In genomic region chr9:136949239-136949816, GRCh38 we compare ENCODE assay signal across 7 cellular contexts. TPM values are rescaled to one million over a fixed set of nuclear protein-coding genes. Genes with fewer than 3 reads are reported as not detected.
DNase-seq lines count a peak whose midpoint lies in the region; ATAC-seq and TF ChIP-seq lines count a peak whose summit lies in the region.

No MANE protein-coding gene starts in this region.

- H4K5ac ChIP-seq in IMR-90 (ENCODE audit: low read depth, low read length), result no peak overlapping the region

- no peaks in the 10 kb centered on the region for H3K27me3 Mint-ChIP-seq in activated T-helper 2 cell treated with anti-CD3 and anti-CD28 coated beads, Interferon-gamma antibody, Interleukin-2, Interleukin-4, amounts not matched to agents 10 μg/mL and 5 μg/mL and 100 μg/mL, durations not matched to agents 14 hours and 24 hours and 36 hours (ENCODE audit: low read depth)
- peaks cover 6% of the 10 kb centered on the region for H3K27me3 Mint-ChIP-seq in endothelial cell (ENCODE audit: unreplicated experiment)

- H2AK9ac ChIP-seq in IMR-90 (replicated peaks; ENCODE audit: low read depth, low read length, poor library complexity), result peak overlapping the region; percentile 58

- peak overlapping the region; percentile 71 for H3K27ac Mint-ChIP-seq in activated T-helper 2 cell treated with anti-CD3 and anti-CD28 coated beads, Interferon-gamma antibody, Interleukin-2, Interleukin-4, amounts not matched to agents 10 μg/mL and 5 μg/mL and 100 μg/mL, durations not matched to agents 14 hours and 24 hours and 36 hours
- H3K27ac Mint-ChIP-seq in endothelial cell (ENCODE audit: unreplicated experiment), result no peak overlapping the region

- H2BK20ac ChIP-seq in IMR-90 (ENCODE audit: low read depth, low read length), result no peak overlapping the region

- no peaks in the 10 kb centered on the region; the same call in 1 of the 2 replicates for H3K4me1 ChIP-seq in IMR-90 (ENCODE audit: control insufficient read depth, insufficient read depth, low read length)
- peaks cover 0 to 37% (median 19%) of the 10 kb centered on the region in 5 donors for H3K4me1 ChIP-seq in subcutaneous abdominal adipose tissue (ENCODE audit: control insufficient read depth in 5 of 5, insufficient read depth in 5 of 5, low read length in 5 of 5)

- no peaks in the 10 kb centered on the region for H3K9me3 Mint-ChIP-seq in activated T-helper 2 cell treated with anti-CD3 and anti-CD28 coated beads, Interferon-gamma antibody, Interleukin-2, Interleukin-4, amounts not matched to agents 10 μg/mL and 5 μg/mL and 100 μg/mL, durations not matched to agents 14 hours and 24 hours and 36 hours
- no peaks in the 10 kb centered on the region for H3K9me3 Mint-ChIP-seq in endothelial cell (ENCODE audit: unreplicated experiment)

- H3K4me1 Mint-ChIP-seq in activated T-helper 2 cell treated with anti-CD3 and anti-CD28 coated beads, Interferon-gamma antibody, Interleukin-2, Interleukin-4, amounts not matched to agents 10 μg/mL and 5 μg/mL and 100 μg/mL, durations not matched to agents 14 hours and 24 hours and 36 hours (ENCODE audit: low read depth), result peaks cover 3% of the 10 kb centered on the region
- H3K4me1 Mint-ChIP-seq in endothelial cell (ENCODE audit: unreplicated experiment), result no peaks in the 10 kb centered on the region

- peak overlapping the region; percentile 50; the same call in 1 of the 2 replicates for H2AK5ac ChIP-seq in IMR-90 (ENCODE audit: low read depth, low read length)

- no peak for TF ChIP-seq POLR2A in IMR-90 (IDR thresholded peaks at IDR 0.05; ENCODE audit: low read depth, low read length)

- H2BK15ac ChIP-seq in IMR-90 (ENCODE audit: low read depth, low read length), result no peak overlapping the region

- in situ Hi-C loops in IMR-90 (cut with MboI; ENCODE audit: low sequenced_read_pairs), result no loop called here

- H4K20me1 ChIP-seq in IMR-90 (ENCODE audit: insufficient read depth, low read length), result no peaks in the 10 kb centered on the region

- no peaks in the 10 kb centered on the region for H3K36me3 ChIP-seq in IMR-90 (ENCODE audit: control insufficient read depth, insufficient read depth, low read length)
- no peaks in the 10 kb centered on the region for H3K36me3 ChIP-seq in subcutaneous abdominal adipose tissue (ENCODE audit: control insufficient read depth in 5 of 5, insufficient read depth in 5 of 5, low read length in 5 of 5)

- peak overlapping the region; percentile 98 for H2AFZ ChIP-seq in IMR-90 (replicated peaks; ENCODE audit: low read length, poor library complexity)

- H3K18ac ChIP-seq in IMR-90 (ENCODE audit: low read depth, low read length), result no peak overlapping the region

- H3K9ac ChIP-seq in IMR-90 (ENCODE audit: low read depth, low read length) (no peak overlapping the region; the same call in 1 of the 2 replicates), subcutaneous abdominal adipose tissue (ENCODE audit: low read length in 5 of 5) (peak overlapping the region in 4 of 5 donors; percentile 76 to 93 (median 82))

- H3K4ac ChIP-seq in IMR-90 (ENCODE audit: low read depth, low read length), result no peak overlapping the region; the same call in 1 of the 2 replicates

- no TSS peak for BruUV-seq in IMR-90 (replicated peaks; lab: Mats Ljungman, UMichigan)

- peaks cover 0 to 5% of the 10 kb centered on the region in 2 experiments; a peak in 1 of 4 replicates for H3K79me1 ChIP-seq in IMR-90 (ENCODE audit: low read depth in 1 of 2, low read length in 2 of 2)

- H4K91ac ChIP-seq in IMR-90 (ENCODE audit: insufficient read depth, low read depth, low read length), result no peak overlapping the region; the same call in 1 of the 2 replicates

- H3K4me2 ChIP-seq in IMR-90 (ENCODE audit: low read depth, low read length), result peak overlapping the region; percentile 79

- no peak for TF ChIP-seq CTCF in IMR-90 (conservative IDR thresholded peaks at IDR 0.05; ENCODE audit: low read depth, low read length)
- TF ChIP-seq CTCF in endothelial cell (IDR thresholded peaks at IDR 0.05; ENCODE audit: unreplicated experiment), result no peak

- no peak overlapping the region for H2BK5ac ChIP-seq in IMR-90 (ENCODE audit: low read depth, low read length, poor library complexity, severe bottlenecking)

- H3K14ac ChIP-seq in IMR-90 (replicated peaks; ENCODE audit: low read depth, low read length), result no peak overlapping the region

- no peaks in the 10 kb centered on the region for H3K36me3 Mint-ChIP-seq in activated T-helper 2 cell treated with anti-CD3 and anti-CD28 coated beads, Interferon-gamma antibody, Interleukin-2, Interleukin-4, amounts not matched to agents 10 μg/mL and 5 μg/mL and 100 μg/mL, durations not matched to agents 14 hours and 24 hours and 36 hours (ENCODE audit: low read depth)
- no peaks in the 10 kb centered on the region for H3K36me3 Mint-ChIP-seq in endothelial cell (ENCODE audit: low read depth, unreplicated experiment)

- DNase-seq in IMR-90, result no peak
- DNase-seq in activated T-helper 2 cell treated with anti-CD3 and anti-CD28 coated beads, Interferon-gamma antibody, Interleukin-2, Interleukin-4, amounts not matched to agents 10 μg/mL and 5 μg/mL and 100 μg/mL, durations not matched to agents 14 hours and 24 hours and 36 hours (ENCODE audit: low spot score), result no peak
- DNase-seq in endothelial cell (ENCODE audit: low spot score), result no peak
- DNase-seq in A172 (ENCODE audit: low spot score), result no peak

- H3K4me3 Mint-ChIP-seq in activated T-helper 2 cell treated with anti-CD3 and anti-CD28 coated beads, Interferon-gamma antibody, Interleukin-2, Interleukin-4, amounts not matched to agents 10 μg/mL and 5 μg/mL and 100 μg/mL, durations not matched to agents 14 hours and 24 hours and 36 hours (ENCODE audit: low read depth), result peak overlapping the region; percentile 81
- H3K4me3 Mint-ChIP-seq in endothelial cell (ENCODE audit: unreplicated experiment), result no peak overlapping the region

- no peak overlapping the region; the same call in 1 of the 2 replicates for H3K27ac ChIP-seq in IMR-90 (ENCODE audit: insufficient read depth, low read length)
- peak overlapping the region; percentile 30 for H3K27ac ChIP-seq in subcutaneous abdominal adipose tissue (ENCODE audit: low read depth, low read length)

- peak; percentile 2; the same call in 1 of the 2 replicates for ATAC-seq in IMR-90 (ENCODE audit: low read depth)
- no peak for ATAC-seq in GM19397 (IDR thresholded peaks at IDR 0.05; ENCODE audit: unreplicated experiment)

- H3K4me3 ChIP-seq in IMR-90 (ENCODE audit: insufficient read depth, low read depth, low read length) (peak overlapping the region; percentile 40), iPS-18c (ENCODE audit: insufficient read depth, low read depth, low read length) (peak overlapping the region; percentile 71), subcutaneous abdominal adipose tissue (ENCODE audit: low read depth in 1 of 5, low read length in 5 of 5) (peak overlapping the region in 4 of 5 donors; percentile 67 to 81 (median 73))

- no peak overlapping the region for H3K56ac ChIP-seq in IMR-90 (ENCODE audit: extremely low read depth, insufficient read depth, low read length)

- CTCF ChIA-PET in IMR-90 (lab: Yijun Ruan, JAX), result interaction anchor here (2.0 kb wide), 1 partner anchor 80 kb away, joined by 9 read pairs; no protein-coding TSS in a partner anchor

- H3K23ac ChIP-seq in IMR-90 (ENCODE audit: low read depth, low read length), result no peak overlapping the region

- POLR2A ChIA-PET in IMR-90 (lab: Charles Lee; ENCODE audit: unreplicated experiment), result no interaction called here

- 7% methylated on average over 4 of the region's 22 CpGs; no CpG with 5 or more reads in 1 of the 2 experiments for WGBS in IMR-90 (ENCODE audit: extremely low coverage in 2 of 2, insufficient read length in 1 of 2), 2 experiments

- TF ChIP-seq RAD21 in IMR-90 (IDR thresholded peaks at IDR 0.05; ENCODE audit: low read length), result no peak

- H3K9me1 ChIP-seq in IMR-90 (ENCODE audit: insufficient read depth, low read length), result peaks cover 4% of the 10 kb centered on the region

- peaks cover 5% of the 10 kb centered on the region; the same call in 1 of the 2 replicates for H3K27me3 ChIP-seq in IMR-90 (ENCODE audit: control insufficient read depth, insufficient read depth, low read length)
- H3K27me3 ChIP-seq in subcutaneous abdominal adipose tissue (ENCODE audit: control insufficient read depth in 5 of 5, insufficient read depth in 4 of 5, low read length in 5 of 5), result no peaks in the 10 kb centered on the region

- dilution Hi-C loops in IMR-90 (cut with HindIII; ENCODE audit: low sequenced_read_pairs, unreplicated experiment), result no loop called here

- H4K8ac ChIP-seq in IMR-90 (ENCODE audit: low read depth in 2 of 2, low read length in 2 of 2), result peak overlapping the region; percentile 45 to 69; a peak in 1 of 4 replicates

- H2BK120ac ChIP-seq in IMR-90 (ENCODE audit: low read depth, low read length), result no peak overlapping the region

- no peaks in the 10 kb centered on the region for H3K9me3 ChIP-seq in IMR-90 (ENCODE audit: control insufficient read depth, insufficient read depth, low read length)
- peaks cover 2% of the 10 kb centered on the region for H3K9me3 ChIP-seq in iPS-18c (ENCODE audit: control insufficient read depth, insufficient read depth, low read length)
- H3K9me3 ChIP-seq in subcutaneous abdominal adipose tissue (ENCODE audit: control insufficient read depth in 5 of 5, low read length in 5 of 5), result no peaks in the 10 kb centered on the region

- intact Hi-C loops in IMR-90 (cut with micrococcal nuclease), result no loop called here
- intact Hi-C loops in activated T-helper 2 cell treated with anti-CD3 and anti-CD28 coated beads, Interferon-gamma antibody, Interleukin-2, Interleukin-4, amounts not matched to agents 10 μg/mL and 5 μg/mL and 100 μg/mL, durations not matched to agents 14 hours and 24 hours and 36 hours (cut with micrococcal nuclease), result no loop called here

RNA-seq across cellular contexts. Expression of gene LCN12, which starts 2.7 kb away (rescaled TPM):
- not detected in 2 replicates for total RNA-seq in IMR-90 (2012; rRNA removed)
- polyA plus RNA-seq in IMR-90 (2012; rRNA removed), result 0.12 TPM in 1 of 2 replicates, not detected in the other
- polyA plus RNA-seq in IMR-90 (2012; cell fraction: cytosol; rRNA removed), result not detected in 2 replicates
- 1.7 and 4.3 TPM in 2 replicates for polyA plus RNA-seq in IMR-90 (2012; cell fraction: nucleus; rRNA removed; ENCODE audit: low replicate concordance)
- total RNA-seq in activated T-helper 2 cell treated with anti-CD3 and anti-CD28 coated beads, Interferon-gamma antibody, Interleukin-2, Interleukin-4, amounts not matched to agents 10 μg/mL and 5 μg/mL and 100 μg/mL, durations not matched to agents 14 hours and 24 hours and 36 hours, result 2.0 and 2.1 TPM in 2 replicates
- 1.5 TPM for total RNA-seq in endothelial cell (ENCODE audit: unreplicated experiment)
- total RNA-seq in A172 (2014; rRNA removed; shearing (Covaris generic)), result 0.07 and 2.2 TPM in 2 replicates

RNA-seq across cellular contexts. Expression of gene C8G, which starts 4.3 kb away (rescaled TPM):
- not detected in 2 replicates for total RNA-seq in IMR-90 (2012; rRNA removed)
- polyA plus RNA-seq in IMR-90 (2012; rRNA removed), result 0.37 and 0.80 TPM in 2 replicates
- polyA plus RNA-seq in IMR-90 (2012; cell fraction: cytosol; rRNA removed), result 0.35 TPM in 1 of 2 replicates, not detected in the other
- 3.0 and 9.7 TPM in 2 replicates for polyA plus RNA-seq in IMR-90 (2012; cell fraction: nucleus; rRNA removed; ENCODE audit: low replicate concordance)
- 0.76 and 0.89 TPM in 2 replicates for total RNA-seq in activated T-helper 2 cell treated with anti-CD3 and anti-CD28 coated beads, Interferon-gamma antibody, Interleukin-2, Interleukin-4, amounts not matched to agents 10 μg/mL and 5 μg/mL and 100 μg/mL, durations not matched to agents 14 hours and 24 hours and 36 hours
- 1.1 TPM for total RNA-seq in endothelial cell (ENCODE audit: unreplicated experiment)
- total RNA-seq in A172 (2014; rRNA removed; shearing (Covaris generic)), result not detected in 2 replicates

RNA-seq across cellular contexts. Expression of gene FBXW5, which starts 4.8 kb away (rescaled TPM):
- total RNA-seq in IMR-90 (2012; rRNA removed) (65.1 and 72.2 TPM in 2 replicates), endothelial cell (ENCODE audit: unreplicated experiment) (100.0 TPM)
- polyA plus RNA-seq in IMR-90 (2012; rRNA removed), result 80.2 and 95.4 TPM in 2 replicates
- 49.2 and 116 TPM in 2 replicates for polyA plus RNA-seq in IMR-90 (2012; cell fraction: cytosol; rRNA removed)
- 316 and 1,080 TPM in 2 replicates for polyA plus RNA-seq in IMR-90 (2012; cell fraction: nucleus; rRNA removed; ENCODE audit: low replicate concordance)
- 94.4 and 95.9 TPM in 2 replicates for total RNA-seq in activated T-helper 2 cell treated with anti-CD3 and anti-CD28 coated beads, Interferon-gamma antibody, Interleukin-2, Interleukin-4, amounts not matched to agents 10 μg/mL and 5 μg/mL and 100 μg/mL, durations not matched to agents 14 hours and 24 hours and 36 hours
- total RNA-seq in A172 (2014; rRNA removed; shearing (Covaris generic)), result 379 and 400 TPM in 2 replicates

RNA-seq across cellular contexts. Expression of gene PTGDS, which starts 28.0 kb away (rescaled TPM):
- not detected in 2 replicates for total RNA-seq in IMR-90 (2012; rRNA removed)
- polyA plus RNA-seq in IMR-90 (2012; rRNA removed), result 0.87 and 1.2 TPM in 2 replicates
- 3.1 and 4.8 TPM in 2 replicates for polyA plus RNA-seq in IMR-90 (2012; cell fraction: cytosol; rRNA removed)
- polyA plus RNA-seq in IMR-90 (2012; cell fraction: nucleus; rRNA removed; ENCODE audit: low replicate concordance), result 6.0 and 7.3 TPM in 2 replicates
- total RNA-seq in activated T-helper 2 cell treated with anti-CD3 and anti-CD28 coated beads, Interferon-gamma antibody, Interleukin-2, Interleukin-4, amounts not matched to agents 10 μg/mL and 5 μg/mL and 100 μg/mL, durations not matched to agents 14 hours and 24 hours and 36 hours, result not detected in 2 replicates
- not detected for total RNA-seq in endothelial cell (ENCODE audit: unreplicated experiment)
- 1.6 TPM in 1 of 2 replicates, not detected in the other for total RNA-seq in A172 (2014; rRNA removed; shearing (Covaris generic))

RNA-seq across cellular contexts. Expression of gene LCNL1, which starts 33.5 kb away (rescaled TPM):
- not detected in 2 replicates for total RNA-seq in IMR-90 (2012; rRNA removed)
- polyA plus RNA-seq in IMR-90 (2012; rRNA removed), result 0.13 and 0.15 TPM in 2 replicates
- polyA plus RNA-seq in IMR-90 (2012; cell fraction: cytosol; rRNA removed), result 0.04 TPM in 1 of 2 replicates, not detected in the other
- polyA plus RNA-seq in IMR-90 (2012; cell fraction: nucleus; rRNA removed; ENCODE audit: low replicate concordance), result 2.4 and 4.0 TPM in 2 replicates
- not detected in 2 replicates for total RNA-seq in activated T-helper 2 cell treated with anti-CD3 and anti-CD28 coated beads, Interferon-gamma antibody, Interleukin-2, Interleukin-4, amounts not matched to agents 10 μg/mL and 5 μg/mL and 100 μg/mL, durations not matched to agents 14 hours and 24 hours and 36 hours
- not detected for total RNA-seq in endothelial cell (ENCODE audit: unreplicated experiment)
- 0.26 TPM in 1 of 2 replicates, not detected in the other for total RNA-seq in A172 (2014; rRNA removed; shearing (Covaris generic))
